ENCODE assay signal across 8 cellular contexts in the genomic region with DNA sequence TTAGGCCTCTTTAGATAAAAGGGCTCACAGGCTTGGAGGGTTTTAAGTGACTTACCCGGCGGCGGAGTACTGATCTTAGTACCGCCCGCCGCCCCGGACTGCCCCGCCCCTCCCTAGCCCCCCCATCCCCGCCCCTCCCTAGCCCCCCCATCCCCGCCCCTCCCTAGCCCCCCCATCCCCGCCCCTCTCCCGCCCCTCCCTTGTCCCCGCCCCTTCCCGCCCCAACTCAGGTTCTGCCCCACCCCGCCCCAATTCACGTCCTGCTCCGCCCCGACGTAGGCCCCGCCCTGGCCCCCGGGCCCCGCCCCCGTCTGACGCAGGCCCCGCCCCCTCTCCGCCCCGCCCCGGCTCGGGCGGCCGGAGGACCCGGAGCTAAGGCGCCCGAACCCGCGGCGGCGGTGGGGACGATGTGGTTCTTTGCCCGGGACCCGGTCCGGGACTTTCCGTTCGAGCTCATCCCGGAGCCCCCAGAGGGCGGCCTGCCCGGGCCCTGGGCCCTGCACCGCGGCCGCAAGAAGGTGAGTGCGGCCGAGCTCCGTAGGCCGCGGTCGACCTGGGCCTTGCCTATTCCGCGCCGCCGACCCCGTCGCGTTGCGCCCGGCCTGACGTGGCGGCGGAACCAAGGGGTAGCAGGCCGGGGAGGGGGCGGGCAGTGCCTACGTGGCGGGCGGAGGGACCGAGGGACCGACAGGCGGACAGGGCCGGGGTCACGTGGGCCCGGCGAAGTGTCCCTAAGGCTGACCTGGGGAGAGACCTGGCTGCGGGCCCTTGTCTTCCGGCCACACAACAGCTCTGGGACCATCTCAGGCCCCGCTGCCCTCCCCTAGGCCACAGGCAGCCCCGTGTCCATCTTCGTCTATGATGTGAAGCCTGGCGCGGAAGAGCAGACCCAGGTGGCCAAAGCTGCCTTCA. TPM values are rescaled to one million over a fixed set of nuclear protein-coding genes. Genes with fewer than 3 reads are reported as not detected.
A peak's percentile ranks its signal among the peaks of the same experiment; 100 is the strongest.
DNase-seq lines count a peak whose midpoint lies in the region; ATAC-seq and TF ChIP-seq lines count a peak whose summit lies in the region.

A gene (plus strand): TSS at position 337 of the 912 bp plus-strand sequence. CDS start 71 bp downstream, at position 408.

- peak; percentile 38 for ATAC-seq in HG03196 (IDR thresholded peaks at IDR 0.05; ENCODE audit: unreplicated experiment)
- peak; percentile 96 to 99 (median 98) for ATAC-seq in natural killer cell

- peak within 1 kb of the TSS; percentile 78 for H3K4me3 Mint-ChIP-seq in natural killer cell

- peak in 1 of 2 donors; percentile 61 for TF ChIP-seq POLR2A in Peyer's patch (IDR thresholded peaks at IDR 0.05)

- no peaks in the 10 kb centered on the region for H3K27me3 Mint-ChIP-seq in natural killer cell (ENCODE audit: low read depth in 2 of 2)

- H3K4me1 Mint-ChIP-seq in natural killer cell: peaks cover 5 to 23% of the 10 kb centered on the region in 2 donors

- intact Hi-C loops in natural killer cell (cut with micrococcal nuclease): no loop called here

- no peaks in the 10 kb centered on the region for H3K9me3 Mint-ChIP-seq in natural killer cell

- H3K9ac ChIP-seq in fibroblast of lung (ENCODE audit: insufficient read depth, low read length): peak within 1 kb of the TSS; percentile 94

- H4K20me1 ChIP-seq in fibroblast of lung (ENCODE audit: control insufficient read depth, extremely low read depth, insufficient read depth, low read length): no peaks in the 10 kb centered on the region

- H3K27ac ChIP-seq in Peyer's patch (peak within 1 kb of the TSS; percentile 89 to 93 (median 92)), fibroblast of lung (ENCODE audit: insufficient read depth, low read length) (peak within 1 kb of the TSS; percentile 70)

- H3K9me3 ChIP-seq in Peyer's patch: no peaks in the 10 kb centered on the region
- H3K9me3 ChIP-seq in fibroblast of lung (ENCODE audit: control insufficient read depth, insufficient read depth, low read depth, low read length): no peaks in the 10 kb centered on the region

- H3K36me3 Mint-ChIP-seq in natural killer cell: no peaks in the 10 kb centered on the region

- no peaks in the 10 kb centered on the region for H3K27me3 ChIP-seq in Peyer's patch
- H3K27me3 ChIP-seq in fibroblast of lung (ENCODE audit: control insufficient read depth, insufficient read depth, low read length): no peaks in the 10 kb centered on the region

- H3K4me1 ChIP-seq in Peyer's patch (peaks cover 0 to 27% (median 20%) of the 10 kb centered on the region in 4 donors), fibroblast of lung (ENCODE audit: control insufficient read depth, extremely low read depth, insufficient read depth, low read length) (peaks cover 8% of the 10 kb centered on the region)

- peak; percentile 37 to 70 for DNase-seq in NCI-H2081 (lab: John Stamatoyannopoulos, UW)
- no peak for DNase-seq in NCI-H2081 treated with DMSO at 0.1 percent for 48 hours (lab: John Stamatoyannopoulos, UW)
- peak; percentile 81 to 92 (median 91) for DNase-seq in Peyer's patch
- DNase-seq in activated T-helper 1 cell treated with anti-CD3 and anti-CD28 coated beads, Interleukin-2, amount 50 U/mL, for 16 hours (ENCODE audit: low read depth in 1 of 2, low spot score in 1 of 2): peak; percentile 72 to 79
- peak; percentile 71 to 87 for DNase-seq in fibroblast of lung (ENCODE audit: low read depth in 2 of 2)
- DNase-seq in natural killer cell: peak; percentile 78
- DNase-seq in stimulated activated naive CD4-positive, alpha-beta T cell (lab: John Stamatoyannopoulos, UW): peak; percentile 62 to 88 (median 84)

- peak within 1 kb of the TSS; percentile 91 for H2AFZ ChIP-seq in fibroblast of lung (ENCODE audit: low read length)

- peaks cover 25% of the 10 kb centered on the region for H3K79me2 ChIP-seq in fibroblast of lung (ENCODE audit: control insufficient read depth, insufficient read depth, low read length)

- peak within 1 kb of the TSS; percentile 51 to 83 for H3K27ac Mint-ChIP-seq in natural killer cell

- H3K36me3 ChIP-seq in Peyer's patch (peaks cover 0 to 33% (median 0%) of the 10 kb centered on the region in 3 donors), fibroblast of lung (ENCODE audit: control insufficient read depth, insufficient read depth, low read length) (peaks cover 8% of the 10 kb centered on the region)

- peak within 1 kb of the TSS; percentile 80 to 100 (median 100) for H3K4me3 ChIP-seq in Peyer's patch
- peak within 1 kb of the TSS; percentile 64 to 91 (median 86) for H3K4me3 ChIP-seq in fibroblast of lung (replicated peaks in 1 of 4; ENCODE audit: control extremely low read depth in 1 of 4, insufficient read depth in 1 of 4, low read depth in 3 of 4, low read length in 4 of 4)

- TF ChIP-seq CTCF in Peyer's patch (IDR thresholded peaks at IDR 0.05) (no peak), fibroblast of lung (conservative IDR thresholded peaks at IDR 0.05 in 1 of 2, IDR thresholded peaks at IDR 0.05 in 1 of 2; ENCODE audit: low read depth in 1 of 2, low read length in 2 of 2) (no peak), natural killer cell (IDR thresholded peaks at IDR 0.05) (no peak)

- H3K4me2 ChIP-seq in fibroblast of lung (ENCODE audit: extremely low read depth, insufficient read depth, low read length): peak within 1 kb of the TSS; percentile 88

RNA-seq across cellular contexts. Expression of the gene that starts here (rescaled TPM):
- 10 to 100 TPM; 73.4 to 88.1 (median 79.0) TPM for total RNA-seq in Peyer's patch
- 73.2 and 84.6 TPM in 2 replicates for total RNA-seq in fibroblast of lung
- 58.2 and 62.3 TPM in 2 replicates for polyA plus RNA-seq in fibroblast of lung
- 71.8 and 83.3 TPM in 2 replicates for polyA plus RNA-seq in fibroblast of lung (2012)
- polyA minus RNA-seq in fibroblast of lung (ENCODE audit: low replicate concordance): 160 and 182 TPM in 2 replicates
- 10 to 100 TPM; 61.7 to 79.9 (median 71.3) TPM for total RNA-seq in natural killer cell
